Comparison of ENCODE assay signal across 22 cellular contexts in the genomic region with DNA sequence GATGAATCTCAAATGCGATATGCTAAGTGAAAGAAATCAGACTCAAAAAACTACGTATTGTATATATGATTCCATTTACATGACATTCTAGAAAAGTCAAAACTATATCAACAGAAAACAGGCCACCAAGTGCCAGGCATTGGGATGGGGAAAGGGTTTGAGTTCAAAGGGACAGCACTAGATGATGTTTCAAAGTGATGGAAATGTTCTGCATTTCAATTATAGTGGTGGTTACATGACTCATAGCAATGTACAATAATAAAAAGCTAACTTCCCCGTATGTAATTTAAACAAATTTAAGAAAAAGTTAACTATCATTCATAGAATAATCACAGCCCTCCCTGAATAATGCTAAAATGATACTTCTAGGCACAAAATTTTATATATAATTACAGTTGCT. TPM values are rescaled to one million over a fixed set of nuclear protein-coding genes. Genes with fewer than 3 reads are reported as not detected.
DNase-seq lines count a peak whose midpoint lies in the region; FAIRE-seq and TF ChIP-seq lines count a peak whose summit lies in the region.
"Had no signal": no experiment of that assay in that cellular context is flagged by ENCODE, and none has a peak within 500 bp of the region (broad histone marks: within the 10 kb centered on the region; RNA-seq: fewer than 3 reads in every experiment).

No MANE protein-coding gene starts in this region.

- no peak overlapping the region for H3K4me3 ChIP-seq in uterus
- H3K4me3 ChIP-seq in testis: no peak overlapping the region
- H3K4me3 ChIP-seq: body of pancreas, esophagus muscularis mucosa had no signal

- H3K27ac Mint-ChIP-seq in activated naive CD8-positive, alpha-beta T cell: peak overlapping the region; percentile 64

- WGBS in testis, 2 donors: 91 to 93% methylated on average over 3 of the region's 3 CpGs

- DNase-seq in EL (peak; percentile 20), HTR-8/SVneo (ENCODE audit: insufficient read length, low spot score) (no peak), fibroblast of peridontal ligament (ENCODE audit: extremely low read depth) (peak; percentile 39), uterus (no peak), NCI-H2171 treated with DMSO at 0.1 percent for 48 hours (lab: John Stamatoyannopoulos, UW) (no peak), GDM1 (lab: John Stamatoyannopoulos, UW) (no peak), testis (no peak)
- DNase-seq: body of pancreas; Calu3; GF-D8; KG1; kidney glomerular epithelial cell; midbrain; NCI-H1436; NCI-H345; right cardiac atrium; SIG-M5; stimulated activated CD4-positive, alpha-beta T cell treated with anti-CD3 and anti-CD28 coated beads, Interleukin-2, amount 100 ng/mL, for 48 hours; T-helper 9 cell had no signal

- FAIRE-seq in HTR-8/SVneo (lab: Jason Lieb, UNC): peak; percentile 28

- H3K4me3 Mint-ChIP-seq in activated naive CD8-positive, alpha-beta T cell: no peak overlapping the region

- TF ChIP-seq CTCF in uterus (IDR thresholded peaks at IDR 0.05) (no peak), testis (IDR thresholded peaks at IDR 0.05) (no peak)

- H3K9me3 Mint-ChIP-seq in activated naive CD8-positive, alpha-beta T cell (ENCODE audit: low read depth): no peaks in the 10 kb centered on the region

- H3K4me1 ChIP-seq in uterus (no peaks in the 10 kb centered on the region), testis (peaks cover 4% of the 10 kb centered on the region)

- TF ChIP-seq POLR2A in uterus (IDR thresholded peaks at IDR 0.05) (no peak), testis (IDR thresholded peaks at IDR 0.05) (no peak)

- H3K36me3 Mint-ChIP-seq in activated naive CD8-positive, alpha-beta T cell: peaks cover 12% of the 10 kb centered on the region

- no peaks in the 10 kb centered on the region for H3K27me3 Mint-ChIP-seq in activated naive CD8-positive, alpha-beta T cell

- H3K4me1 Mint-ChIP-seq in activated naive CD8-positive, alpha-beta T cell (ENCODE audit: low read depth): peaks cover 58% of the 10 kb centered on the region

- intact Hi-C loops in uterus (cut with DNase I; ENCODE audit: low total_unique reads) (no loop called here), testis (cut with DNase I; ENCODE audit: low total_unique reads) (no loop called here)

- H3K27ac ChIP-seq in uterus (no peak overlapping the region), testis (no peak overlapping the region)
- H3K27ac ChIP-seq: body of pancreas, neutrophil had no signal

- no peaks in the 10 kb centered on the region for H3K36me3 ChIP-seq in uterus
- H3K36me3 ChIP-seq in testis (ENCODE audit: low read depth, missing control alignments): no peaks in the 10 kb centered on the region

- no peaks in the 10 kb centered on the region for H3K9me3 ChIP-seq in uterus
- no peaks in the 10 kb centered on the region for H3K9me3 ChIP-seq in testis
- H3K9me3 ChIP-seq: body of pancreas, esophagus muscularis mucosa, neutrophil had no signal

- H3K27me3 ChIP-seq in uterus (no peaks in the 10 kb centered on the region), testis (no peaks in the 10 kb centered on the region)
- H3K27me3 ChIP-seq: body of pancreas, esophagus muscularis mucosa, neutrophil had no signal

RNA-seq across cellular contexts. Expression of a gene that starts 13.5 kb away (rescaled TPM):
- total RNA-seq in uterus (100 to 1,000 TPM in 3 of 4 donors, 10 to 100 TPM in 1; 99.4 to 434 (median 307) TPM), testis (100 to 1,000 TPM; 232 to 235 TPM)
- polyA plus RNA-seq in testis (ENCODE audit: insufficient read depth, low read depth, low replicate concordance): 124 TPM

Comparison
In these comparisons a context has a peak if more than half of its experiments do, and no peak if none do; other contexts are left out.
1. DNase-seq: peak in EL (single experiment) and fibroblast of peridontal ligament (single experiment); none in HTR-8/SVneo (single experiment), uterus (0 of 2), NCI-H2171 treated with DMSO at 0.1 percent for 48 hours (single experiment), GDM1 (single experiment) and testis (single experiment).